13 cellular contexts compared by ENCODE assay signal in the genomic region with DNA sequence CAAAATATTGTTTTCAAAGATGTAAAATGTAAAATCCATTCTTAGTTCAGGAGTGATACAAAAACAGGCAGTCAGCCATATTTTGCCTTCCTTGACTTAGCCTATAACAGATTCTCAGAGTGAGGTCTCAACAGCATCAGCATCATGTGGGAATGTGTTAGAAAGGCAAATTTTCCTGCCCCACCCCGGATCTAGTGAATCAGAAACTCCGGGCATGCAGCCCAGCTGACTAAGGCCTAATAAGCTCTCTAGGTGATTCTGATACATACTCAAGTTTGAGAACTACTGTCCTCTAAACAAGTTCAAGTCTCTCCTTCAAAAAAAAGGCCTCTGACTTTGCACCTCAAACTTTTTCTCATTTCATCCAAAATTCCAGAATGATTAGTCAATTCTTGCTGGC. TPM values are rescaled to one million over a fixed set of nuclear protein-coding genes. Genes with fewer than 3 reads are reported as not detected.
A peak's percentile ranks its signal among the peaks of the same experiment; 100 is the strongest.
DNase-seq lines count a peak whose midpoint lies in the region; ATAC-seq and TF ChIP-seq lines count a peak whose summit lies in the region.
"Had no signal": no experiment of that assay in that cellular context is flagged by ENCODE, and none has a peak within 500 bp of the region (broad histone marks: within the 10 kb centered on the region; RNA-seq: fewer than 3 reads in every experiment).

No MANE protein-coding gene starts in this region.

- peaks cover 3% of the 10 kb centered on the region for H3K4me1 Mint-ChIP-seq in endodermal cell
- peaks cover 16% of the 10 kb centered on the region for H3K4me1 Mint-ChIP-seq in activated T-helper 1 cell treated with anti-CD3 and anti-CD28 coated beads, Interleukin-12 subunit alpha, Interleukin-12 subunit beta, Interleukin-2, Interleukin-4 antibody, amounts not matched to agents 30 ng/mL and 10 ng/mL and 1 ng/mL, durations not matched to agents 14 hours and 24 hours and 36 hours (ENCODE audit: low read depth)
- H3K4me1 Mint-ChIP-seq: activated B cell treated with CpG ODN at 0.5 μM for 24 hours had no signal

- no peak overlapping the region for H2BK12ac ChIP-seq in mesenchymal stem cell (ENCODE audit: low read length in 2 of 2)

- H3K27me3 ChIP-seq in mesenchymal stem cell (ENCODE audit: control insufficient read depth in 1 of 2, insufficient read depth in 1 of 2, low read length in 2 of 2): no peaks in the 10 kb centered on the region
- no peaks in the 10 kb centered on the region for H3K27me3 ChIP-seq in endodermal cell (ENCODE audit: control insufficient read depth, insufficient read depth, low read length, poor library complexity, severe bottlenecking)
- no peaks in the 10 kb centered on the region for H3K27me3 ChIP-seq in dorsolateral prefrontal cortex

- H3K14ac ChIP-seq in mesenchymal stem cell (ENCODE audit: low read length in 2 of 2): no peak overlapping the region

- no peak for ATAC-seq in HG03342 (IDR thresholded peaks at IDR 0.05; ENCODE audit: unreplicated experiment)

- peak overlapping the region; percentile 68 for H3K9ac ChIP-seq in mesenchymal stem cell (ENCODE audit: low read length)
- no peak overlapping the region for H3K9ac ChIP-seq in endodermal cell (ENCODE audit: extremely low read depth, low read length, poor library complexity, severe bottlenecking)

- H3K4me3 Mint-ChIP-seq in endodermal cell: no peak overlapping the region
- H3K4me3 Mint-ChIP-seq in activated T-helper 1 cell treated with anti-CD3 and anti-CD28 coated beads, Interleukin-12 subunit alpha, Interleukin-12 subunit beta, Interleukin-2, Interleukin-4 antibody, amounts not matched to agents 30 ng/mL and 10 ng/mL and 1 ng/mL, durations not matched to agents 14 hours and 24 hours and 36 hours: no peak overlapping the region
- H3K4me3 Mint-ChIP-seq: activated B cell treated with CpG ODN at 0.5 μM for 24 hours; activated naive CD4-positive, alpha-beta T cell treated with anti-CD3 and anti-CD28 coated beads for 36 hours; stimulated activated naive CD8-positive, alpha-beta T cell treated with anti-CD3 and anti-CD28 coated beads, Interleukin-15, Interleukin-2, amounts not matched to agents 100 ng/mL and 50 ng/mL, for 24 hours had no signal

- H3K9me3 Mint-ChIP-seq in endodermal cell: no peaks in the 10 kb centered on the region
- no peaks in the 10 kb centered on the region for H3K9me3 Mint-ChIP-seq in activated T-helper 1 cell treated with anti-CD3 and anti-CD28 coated beads, Interleukin-12 subunit alpha, Interleukin-12 subunit beta, Interleukin-2, Interleukin-4 antibody, amounts not matched to agents 30 ng/mL and 10 ng/mL and 1 ng/mL, durations not matched to agents 14 hours and 24 hours and 36 hours
- H3K9me3 Mint-ChIP-seq: activated B cell treated with CpG ODN at 0.5 μM for 24 hours; activated naive CD4-positive, alpha-beta T cell treated with anti-CD3 and anti-CD28 coated beads for 36 hours; stimulated activated naive CD8-positive, alpha-beta T cell treated with anti-CD3 and anti-CD28 coated beads, Interleukin-15, Interleukin-2, amounts not matched to agents 100 ng/mL and 50 ng/mL, for 24 hours had no signal

- H3K79me1 ChIP-seq in mesenchymal stem cell (replicated peaks; ENCODE audit: low read length, poor library complexity, severe bottlenecking): no peaks in the 10 kb centered on the region

- H3K36me3 ChIP-seq in mesenchymal stem cell (ENCODE audit: control insufficient read depth in 1 of 2, insufficient read depth in 2 of 2, low read depth in 1 of 2, low read length in 2 of 2) (no peaks in the 10 kb centered on the region), endodermal cell (ENCODE audit: control insufficient read depth, insufficient read depth, low read length) (no peaks in the 10 kb centered on the region)

- no peaks in the 10 kb centered on the region for H3K27me3 Mint-ChIP-seq in endodermal cell (ENCODE audit: insufficient read depth)
- H3K27me3 Mint-ChIP-seq in activated T-helper 1 cell treated with anti-CD3 and anti-CD28 coated beads, Interleukin-12 subunit alpha, Interleukin-12 subunit beta, Interleukin-2, Interleukin-4 antibody, amounts not matched to agents 30 ng/mL and 10 ng/mL and 1 ng/mL, durations not matched to agents 14 hours and 24 hours and 36 hours (ENCODE audit: insufficient read depth): peaks cover 2% of the 10 kb centered on the region
- H3K27me3 Mint-ChIP-seq: stimulated activated naive CD8-positive, alpha-beta T cell treated with anti-CD3 and anti-CD28 coated beads, Interleukin-15, Interleukin-2, amounts not matched to agents 100 ng/mL and 50 ng/mL, for 24 hours had no signal

- H3K18ac ChIP-seq in mesenchymal stem cell (ENCODE audit: low read depth in 1 of 2, low read length in 2 of 2): no peak overlapping the region

- WGBS in mesenchymal stem cell: 42% methylated on average over 2 of the region's 2 CpGs
- WGBS in endodermal cell (ENCODE audit: insufficient coverage in 1 of 2, insufficient read length in 1 of 2), 2 experiments: 81 to 90% methylated on average over 2 of the region's 2 CpGs

- H3K4me1 ChIP-seq in mesenchymal stem cell (ENCODE audit: control insufficient read depth, insufficient read depth, low read depth, low read length) (peaks cover 5% of the 10 kb centered on the region), endodermal cell (ENCODE audit: control insufficient read depth, insufficient read depth, low read length) (no peaks in the 10 kb centered on the region)
- H3K4me1 ChIP-seq: Caco-2 had no signal

- H4K8ac ChIP-seq in mesenchymal stem cell (ENCODE audit: low read length): no peak overlapping the region

- intact Hi-C loops in activated T-helper 1 cell treated with anti-CD3 and anti-CD28 coated beads, Interleukin-12 subunit alpha, Interleukin-12 subunit beta, Interleukin-2, Interleukin-4 antibody, amounts not matched to agents 30 ng/mL and 10 ng/mL and 1 ng/mL, durations not matched to agents 14 hours and 24 hours and 36 hours (cut with micrococcal nuclease): no loop called here
- intact Hi-C loops in dorsolateral prefrontal cortex (cut with DNase I): no loop called here

- H3K36me3 Mint-ChIP-seq in endodermal cell (ENCODE audit: low read depth): no peaks in the 10 kb centered on the region
- no peaks in the 10 kb centered on the region for H3K36me3 Mint-ChIP-seq in activated T-helper 1 cell treated with anti-CD3 and anti-CD28 coated beads, Interleukin-12 subunit alpha, Interleukin-12 subunit beta, Interleukin-2, Interleukin-4 antibody, amounts not matched to agents 30 ng/mL and 10 ng/mL and 1 ng/mL, durations not matched to agents 14 hours and 24 hours and 36 hours (ENCODE audit: low read depth)

- no peak overlapping the region for H3K4me2 ChIP-seq in mesenchymal stem cell (ENCODE audit: low read length, poor library complexity, severe bottlenecking)

- H3K27ac Mint-ChIP-seq in endodermal cell: no peak overlapping the region
- no peak overlapping the region for H3K27ac Mint-ChIP-seq in activated T-helper 1 cell treated with anti-CD3 and anti-CD28 coated beads, Interleukin-12 subunit alpha, Interleukin-12 subunit beta, Interleukin-2, Interleukin-4 antibody, amounts not matched to agents 30 ng/mL and 10 ng/mL and 1 ng/mL, durations not matched to agents 14 hours and 24 hours and 36 hours
- H3K27ac Mint-ChIP-seq: activated B cell treated with CpG ODN at 0.5 μM for 24 hours; stimulated activated naive CD8-positive, alpha-beta T cell treated with anti-CD3 and anti-CD28 coated beads, Interleukin-15, Interleukin-2, amounts not matched to agents 100 ng/mL and 50 ng/mL, for 24 hours had no signal

- H4K91ac ChIP-seq in mesenchymal stem cell (ENCODE audit: low read length): no peak overlapping the region

- H3K27ac ChIP-seq in mesenchymal stem cell (ENCODE audit: low read length, poor library complexity, severe bottlenecking) (no peak overlapping the region), endodermal cell (ENCODE audit: low read depth, low read length) (no peak overlapping the region), dorsolateral prefrontal cortex (no peak overlapping the region)

- no peak overlapping the region for H2BK120ac ChIP-seq in mesenchymal stem cell (ENCODE audit: low read depth, low read length)

- no peak overlapping the region for H3K4ac ChIP-seq in mesenchymal stem cell (ENCODE audit: low read depth in 1 of 2, low read length in 2 of 2)

- no peak overlapping the region for H3K23ac ChIP-seq in mesenchymal stem cell (ENCODE audit: low read length in 2 of 2)

- no peak overlapping the region for H2BK5ac ChIP-seq in mesenchymal stem cell (ENCODE audit: low read depth, low read length, poor library complexity, severe bottlenecking)

- TF ChIP-seq CTCF in AG09309 (IDR thresholded peaks at IDR 0.05; ENCODE audit: control insufficient read depth, insufficient read depth, low read depth, low read length, missing control alignments) (no peak), endodermal cell (conservative IDR thresholded peaks at IDR 0.05) (no peak), dorsolateral prefrontal cortex (IDR thresholded peaks at IDR 0.05 in 54 of 56, conservative IDR thresholded peaks at IDR 0.05 in 2 of 56; ENCODE audit: low read depth in 1 of 56, partially characterized antibody in 56 of 56) (no peak)

- no peak overlapping the region for H2AK5ac ChIP-seq in mesenchymal stem cell (ENCODE audit: low read length, severe bottlenecking)

- H2BK15ac ChIP-seq in mesenchymal stem cell (ENCODE audit: low read depth, poor library complexity, severe bottlenecking): no peak overlapping the region

- DNase-seq in AG09309 (ENCODE audit: low read depth) (peak; percentile 94), NCI-H226 (peak; percentile 97), dermis blood vessel endothelial cell (peak; percentile 78), mesenchymal stem cell (peak; percentile 66), endodermal cell (no peak), dorsolateral prefrontal cortex (no peak)
- DNase-seq in activated T-helper 1 cell treated with anti-CD3 and anti-CD28 coated beads, Interleukin-12 subunit alpha, Interleukin-12 subunit beta, Interleukin-2, Interleukin-4 antibody, amounts not matched to agents 30 ng/mL and 10 ng/mL and 1 ng/mL, durations not matched to agents 14 hours and 24 hours and 36 hours (ENCODE audit: low spot score): no peak
- DNase-seq: activated B cell treated with CpG ODN at 0.5 μM for 24 hours; activated naive CD4-positive, alpha-beta T cell treated with anti-CD3 and anti-CD28 coated beads for 36 hours; Caco-2; Kasumi-1 had no signal

- no peak overlapping the region for H3K4me3 ChIP-seq in AG09309 (ENCODE audit: control insufficient read depth, low read depth, low read length)
- no peak overlapping the region for H3K4me3 ChIP-seq in mesenchymal stem cell (ENCODE audit: insufficient read depth in 1 of 2, low read depth in 1 of 2, low read length in 2 of 2)
- H3K4me3 ChIP-seq in endodermal cell (ENCODE audit: low read length): no peak overlapping the region
- H3K4me3 ChIP-seq in dorsolateral prefrontal cortex: no peak overlapping the region

- H2AFZ ChIP-seq in mesenchymal stem cell (ENCODE audit: low read depth, low read length): no peak overlapping the region

- H3K9me3 ChIP-seq in mesenchymal stem cell (ENCODE audit: control insufficient read depth, low read length) (no peaks in the 10 kb centered on the region), endodermal cell (ENCODE audit: control insufficient read depth, low read length) (no peaks in the 10 kb centered on the region)
- H3K9me3 ChIP-seq: Caco-2 had no signal

RNA-seq across cellular contexts. Expression of gene PRRC2C, which starts 46.9 kb away (rescaled TPM):
- total RNA-seq in dermis blood vessel endothelial cell (58.0 and 84.7 TPM in 2 replicates), endodermal cell (100 to 1,000 TPM; 198 to 210 TPM), dorsolateral prefrontal cortex (100 to 1,000 TPM; 127 to 198 (median 149) TPM)
- 83.1 TPM for polyA plus RNA-seq in mesenchymal stem cell (2013, experiment 1 of 2)
- polyA plus RNA-seq in mesenchymal stem cell (2013, experiment 2 of 2): 74.6 TPM
- 106 TPM for polyA plus RNA-seq in endodermal cell (2013, experiment 1 of 2)
- polyA plus RNA-seq in endodermal cell (2013, experiment 2 of 2): 111 TPM
- total RNA-seq in activated T-helper 1 cell treated with anti-CD3 and anti-CD28 coated beads, Interleukin-12 subunit alpha, Interleukin-12 subunit beta, Interleukin-2, Interleukin-4 antibody, amounts not matched to agents 30 ng/mL and 10 ng/mL and 1 ng/mL, durations not matched to agents 14 hours and 24 hours and 36 hours: 291 and 295 TPM in 2 replicates

Comparison
In these comparisons a context has a peak if more than half of its experiments do, and no peak if none do; other contexts are left out.
1. DNase-seq: peak in AG09309 (single experiment), NCI-H226 (single experiment), dermis blood vessel endothelial cell (single experiment) and mesenchymal stem cell (single experiment); none in endodermal cell (single experiment), activated T-helper 1 cell treated with anti-CD3 and anti-CD28 coated beads, Interleukin-12 subunit alpha, Interleukin-12 subunit beta, Interleukin-2, Interleukin-4 antibody, amounts not matched to agents 30 ng/mL and 10 ng/mL and 1 ng/mL, durations not matched to agents 14 hours and 24 hours and 36 hours (single experiment) and dorsolateral prefrontal cortex (0 of 10).